8 cellular contexts compared by ENCODE assay signal in the genomic region with DNA sequence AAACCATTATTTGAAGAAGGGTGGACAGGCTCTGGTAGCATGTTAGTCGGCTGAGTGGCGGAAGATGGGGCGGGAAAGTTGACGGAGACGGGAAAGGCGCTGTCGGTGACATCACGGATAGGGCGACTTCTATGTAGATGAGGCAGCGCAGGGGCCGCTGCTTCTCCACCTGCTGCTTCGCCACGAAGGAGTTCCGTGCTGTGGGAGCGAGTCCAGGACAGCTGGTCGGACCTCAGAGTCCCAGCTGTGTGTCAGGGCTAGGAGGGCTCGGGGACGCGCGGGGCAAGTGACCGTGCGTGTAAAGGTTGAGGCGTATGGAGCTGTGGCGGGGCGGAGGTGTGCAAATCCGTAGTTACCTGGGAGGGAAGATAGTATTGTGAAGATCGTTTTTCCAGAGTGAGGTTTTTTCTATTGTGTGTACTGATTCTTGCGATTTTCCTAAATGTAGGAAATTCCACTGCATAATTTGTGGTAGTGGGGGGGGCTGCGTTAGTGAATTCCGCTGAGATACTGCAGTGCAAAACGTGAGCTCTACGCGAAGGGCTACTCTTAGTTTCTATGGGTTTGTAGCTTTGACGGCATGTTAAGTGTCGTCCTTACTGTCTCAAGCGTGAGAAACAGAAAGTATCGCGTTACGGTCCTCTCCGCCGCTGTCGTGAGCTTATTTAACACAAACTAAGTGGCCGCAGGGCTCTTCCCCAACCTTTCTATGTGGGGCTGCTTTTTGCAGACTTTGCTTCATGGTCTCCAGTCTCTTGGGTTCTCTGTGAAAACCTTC.
DNase-seq lines count a peak whose midpoint lies in the region; ATAC-seq and TF ChIP-seq lines count a peak whose summit lies in the region.

No MANE protein-coding gene starts in this region.

- DNase-seq in HCT116 (ENCODE audit: low read depth, low spot score) (peak; percentile 99), NCI-H2107 (lab: John Stamatoyannopoulos, UW) (peak; percentile 33), medulla oblongata (ENCODE audit: extremely low spot score) (peak; percentile 61), KBM-7 (no peak)
- peak; percentile 74 to 80 for DNase-seq in activated CD4-positive, alpha-beta T cell treated with anti-CD3 and anti-CD28 coated beads, Interleukin-2, amount 50 U/mL, for 48 hours
- peak; percentile 34 for DNase-seq in effector CD4-positive, alpha-beta T cell
- peak; percentile 21 for DNase-seq in stimulated activated CD8-positive, alpha-beta memory T cell treated with anti-CD3 and anti-CD28 coated beads, Interleukin-12 subunit alpha, Interleukin-12 subunit beta, amount 100 ng/mL, for 4 hours (ENCODE audit: low read depth)

- in situ Hi-C loops in KBM-7 (cut with MboI; ENCODE audit: low pct_unique_long_range_greater_than_20kb, low sequenced_read_pairs): no loop called here

- H3K9ac ChIP-seq in ES-I3 (ENCODE audit: low read depth, low read length) (peak overlapping the region; percentile 68), HCT116 (ENCODE audit: low read length) (peak overlapping the region; percentile 80)

- H3K4me1 ChIP-seq in ES-I3 (ENCODE audit: insufficient read depth, low read length): no peaks in the 10 kb centered on the region; the same call in 1 of the 2 replicates
- peaks cover 4 to 33% of the 10 kb centered on the region in 2 experiments; a peak in 3 of 4 replicates for H3K4me1 ChIP-seq in HCT116 (ENCODE audit: control insufficient read depth in 1 of 2, insufficient read depth in 2 of 2, low read length in 2 of 2)

- H3K9me2 ChIP-seq in HCT116 (ENCODE audit: insufficient read depth): no peaks in the 10 kb centered on the region

- BruUV-seq in HCT116 (replicated peaks; lab: Mats Ljungman, UMichigan): TSS peak; percentile 99

- intact Hi-C loops in HCT116 (cut with micrococcal nuclease): loop anchor here (5.0 to 10.0 kb wide), 2 partner anchors 226 to 261 kb away; no protein-coding TSS in a partner anchor

- TF ChIP-seq RAD21 in HCT116 (IDR thresholded peaks at IDR 0.05; ENCODE audit: low read depth): peak; percentile 34; the same call in 1 of the 2 replicates

- RAD21 ChIA-PET in HCT116 (lab: Charles Lee; ENCODE audit: low non-redundant PET in 1 of 2, low total read pairs in 2 of 2, uncharacterized antibody in 2 of 2, unreplicated experiment in 2 of 2): interaction anchor here in 1 of 2 experiments (0.7 kb wide), 1 partner anchor 71 kb away, joined by 3 read pairs; no protein-coding TSS in a partner anchor

- no peaks in the 10 kb centered on the region for H4K20me1 ChIP-seq in HCT116 (ENCODE audit: insufficient read depth)

- no peak overlapping the region for H2AFZ ChIP-seq in HCT116 (ENCODE audit: low read depth, low read length, poor library complexity, severe bottlenecking)

- no peaks in the 10 kb centered on the region for H3K27me3 ChIP-seq in HCT116 (ENCODE audit: insufficient read depth, low read length)

- H3K9me3 ChIP-seq in ES-I3 (ENCODE audit: control insufficient read depth, insufficient read depth, low read length) (no peaks in the 10 kb centered on the region), HCT116 (ENCODE audit: control insufficient read depth in 1 of 2, insufficient read depth in 1 of 2, low read depth in 1 of 2, low read length in 2 of 2) (no peaks in the 10 kb centered on the region)

- POLR2A ChIA-PET in HCT116 (lab: Charles Lee): interaction anchor here (0.8 to 5.6 kb wide), 27 partner anchors 9 to 1886 kb away, joined by 3 to 366 read pairs (median 6); a partner anchor contains a TSS

- TF ChIP-seq POLR2A in HCT116 (IDR thresholded peaks at IDR 0.05; ENCODE audit: borderline replicate concordance, extremely low read depth, insufficient read depth, insufficient read length): peak; percentile 100

- peak; percentile 72 for ATAC-seq in HCT116

- peak overlapping the region; percentile 78 for H3K27ac ChIP-seq in HCT116 (ENCODE audit: low read depth, low read length)

- no peak for TF ChIP-seq CTCF in HCT116 (IDR thresholded peaks at IDR 0.05 in 2 of 3, conservative IDR thresholded peaks at IDR 0.05 in 1 of 3; ENCODE audit: borderline replicate concordance in 1 of 3, insufficient read depth in 1 of 3, low read depth in 2 of 3, low read length in 2 of 3)

- H3K4me2 ChIP-seq in HCT116 (ENCODE audit: low read length): peak overlapping the region; percentile 96

- peak overlapping the region; percentile 41 to 59 for H3K4me3 ChIP-seq in HCT116 (replicated peaks in 1 of 2; ENCODE audit: low read depth in 1 of 2, low read length in 2 of 2)

- no peaks in the 10 kb centered on the region for H3K79me2 ChIP-seq in HCT116 (ENCODE audit: insufficient read depth, low read length)

- no peaks in the 10 kb centered on the region for H3K36me3 ChIP-seq in ES-I3 (ENCODE audit: insufficient read depth, low read length)
- no peaks in the 10 kb centered on the region for H3K36me3 ChIP-seq in HCT116 (ENCODE audit: control insufficient read depth in 1 of 2, insufficient read depth in 2 of 2, low read length in 2 of 2)

- CTCF ChIA-PET in HCT116 (lab: Charles Lee): interaction anchor here (1.0 kb wide), 1 partner anchor 71 kb away, joined by 5 read pairs; no protein-coding TSS in a partner anchor

TF ChIP-seq in HCT116, 20 proteins besides CTCF, POLR2A, EP300 and RAD21 (continues in another document):
- TF ChIP-seq JUND (IDR thresholded peaks at IDR 0.05) (peak; percentile 97), ZNF274 (IDR thresholded peaks at IDR 0.05; ENCODE audit: low read depth, low read length) (no peak), ELF1 (IDR thresholded peaks at IDR 0.05; ENCODE audit: borderline replicate concordance, low read depth) (no peak), CEBPB (IDR thresholded peaks at IDR 0.05; ENCODE audit: low read depth) (peak; percentile 89; the same call in 1 of the 2 replicates), TCF7L2 (IDR thresholded peaks at IDR 0.05; ENCODE audit: borderline replicate concordance, extremely low read depth, insufficient read depth, insufficient read length) (peak; percentile 34), ZFX (IDR thresholded peaks at IDR 0.05) (no peak), SP1 (IDR thresholded peaks at IDR 0.05; ENCODE audit: low read depth) (peak; percentile 96), SIN3A (IDR thresholded peaks at IDR 0.05; ENCODE audit: low read depth) (peak; percentile 100), EGR1 (IDR thresholded peaks at IDR 0.05; ENCODE audit: low read depth) (peak; percentile 58), SRF (IDR thresholded peaks at IDR 0.05; ENCODE audit: low read depth) (peak; percentile 89), EZH2phosphoT487 (IDR thresholded peaks at IDR 0.05; ENCODE audit: borderline replicate concordance) (no peak), POLR2AphosphoS5 (IDR thresholded peaks at IDR 0.05; ENCODE audit: low read depth, low read length) (peak; percentile 100), CBX3 (IDR thresholded peaks at IDR 0.05; ENCODE audit: low read depth) (peak; percentile 99), YY1 (IDR thresholded peaks at IDR 0.05; ENCODE audit: extremely low read depth, insufficient replicate concordance, low read depth, low read length) (peak; percentile 81)
- TF ChIP-seq, protein P1, sequence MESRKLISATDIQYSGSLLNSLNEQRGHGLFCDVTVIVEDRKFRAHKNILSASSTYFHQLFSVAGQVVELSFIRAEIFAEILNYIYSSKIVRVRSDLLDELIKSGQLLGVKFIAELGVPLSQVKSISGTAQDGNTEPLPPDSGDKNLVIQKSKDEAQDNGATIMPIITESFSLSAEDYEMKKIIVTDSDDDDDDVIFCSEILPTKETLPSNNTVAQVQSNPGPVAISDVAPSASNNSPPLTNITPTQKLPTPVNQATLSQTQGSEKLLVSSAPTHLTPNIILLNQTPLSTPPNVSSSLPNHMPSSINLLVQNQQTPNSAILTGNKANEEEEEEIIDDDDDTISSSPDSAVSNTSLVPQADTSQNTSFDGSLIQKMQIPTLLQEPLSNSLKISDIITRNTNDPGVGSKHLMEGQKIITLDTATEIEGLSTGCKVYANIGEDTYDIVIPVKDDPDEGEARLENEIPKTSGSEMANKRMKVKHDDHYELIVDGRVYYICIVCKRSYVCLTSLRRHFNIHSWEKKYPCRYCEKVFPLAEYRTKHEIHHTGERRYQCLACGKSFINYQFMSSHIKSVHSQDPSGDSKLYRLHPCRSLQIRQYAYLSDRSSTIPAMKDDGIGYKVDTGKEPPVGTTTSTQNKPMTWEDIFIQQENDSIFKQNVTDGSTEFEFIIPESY (IDR thresholded peaks at IDR 0.05; ENCODE audit: extremely low read depth, insufficient replicate concordance, low read length): peak; percentile 95
- TF ChIP-seq, protein P2, sequence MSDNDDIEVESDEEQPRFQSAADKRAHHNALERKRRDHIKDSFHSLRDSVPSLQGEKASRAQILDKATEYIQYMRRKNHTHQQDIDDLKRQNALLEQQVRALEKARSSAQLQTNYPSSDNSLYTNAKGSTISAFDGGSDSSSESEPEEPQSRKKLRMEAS (IDR thresholded peaks at IDR 0.05): peak; percentile 93
- TF ChIP-seq, protein P3, sequence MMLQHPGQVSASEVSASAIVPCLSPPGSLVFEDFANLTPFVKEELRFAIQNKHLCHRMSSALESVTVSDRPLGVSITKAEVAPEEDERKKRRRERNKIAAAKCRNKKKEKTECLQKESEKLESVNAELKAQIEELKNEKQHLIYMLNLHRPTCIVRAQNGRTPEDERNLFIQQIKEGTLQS (IDR thresholded peaks at IDR 0.05): peak; percentile 41; the same call in 1 of the 2 replicates
